Comparison of ENCODE assay signal across 8 cellular contexts in the genomic region with DNA sequence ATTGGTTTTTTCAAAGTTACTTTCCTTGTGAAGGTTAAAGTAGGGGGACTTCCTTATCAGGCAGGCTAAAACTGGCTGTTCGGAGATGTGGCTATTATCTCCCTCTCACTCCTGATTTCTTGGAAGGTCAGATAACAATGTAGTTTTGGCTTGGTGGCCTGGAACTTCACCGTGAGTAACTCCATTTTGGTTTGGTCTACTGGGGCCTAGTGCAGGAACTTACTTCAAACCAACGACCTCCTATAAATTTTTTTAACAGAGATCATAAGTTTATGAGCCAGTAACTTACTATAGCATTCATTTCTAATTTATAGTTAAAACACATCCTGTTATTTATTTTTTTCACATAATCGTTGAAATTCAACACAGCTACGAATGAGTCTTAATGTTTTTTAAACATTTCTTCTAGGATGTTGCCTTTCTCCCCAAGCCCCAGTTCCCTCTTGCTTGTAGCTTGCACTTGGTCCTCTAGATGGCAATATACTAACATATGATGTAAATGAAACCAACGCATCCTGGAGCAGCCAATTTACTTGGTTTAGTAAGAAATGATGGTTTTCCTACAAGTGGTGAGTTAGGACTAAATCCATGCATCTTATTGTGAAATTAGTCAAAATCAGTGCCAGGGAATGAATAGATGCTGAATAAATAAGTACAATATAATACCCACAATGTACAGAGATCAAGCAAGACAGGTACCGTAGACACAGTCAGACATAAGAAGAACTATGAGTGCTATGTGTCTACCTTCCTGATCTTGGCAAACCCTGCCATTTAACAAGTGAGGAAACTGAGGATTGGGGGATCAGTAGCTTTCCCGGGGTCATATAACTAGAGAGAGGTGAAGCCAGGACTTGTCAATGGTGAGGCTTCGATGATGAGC. TPM values are rescaled to one million over a fixed set of nuclear protein-coding genes. Genes with fewer than 3 reads are reported as not detected.
DNase-seq lines count a peak whose midpoint lies in the region; ATAC-seq and TF ChIP-seq lines count a peak whose summit lies in the region.
"Not testable (repeated sequence)": the region's sequence is repeated elsewhere in the genome, so short reads cannot be mapped to it uniquely, and the experiment has no call there.

No MANE protein-coding gene starts in this region.

- H3K9ac ChIP-seq in GM23248, result not testable (repeated sequence)

- H3K79me2 ChIP-seq in GM23248 (ENCODE audit: insufficient read depth), result not testable (repeated sequence)

- not testable (repeated sequence) for H4K20me1 ChIP-seq in GM23248 (ENCODE audit: insufficient read depth)

- WGBS in GM23248 (ENCODE audit: low coverage in 1 of 2, low lambda C conversion rate in 2 of 2, missing lambda C conversion rate in 2 of 2), 2 experiments, result 42 to 43% methylated on average over 9 of the region's 9 CpGs

- not testable (repeated sequence) for H3K9me3 ChIP-seq in GM23248 (ENCODE audit: low read depth); lower lobe of right lung

- not testable (repeated sequence) for H3K4me3 ChIP-seq in GM23248, lower lobe of right lung

- not testable (repeated sequence) for H3K4me2 ChIP-seq in GM23248 (ENCODE audit: unreplicated experiment)

- not testable (repeated sequence) for H3F3A ChIP-seq in GM23248 (ENCODE audit: insufficient read depth)

- TF ChIP-seq CTCF in C4-2B (conservative IDR thresholded peaks at IDR 0.05) (peak; percentile 76), lower lobe of right lung (IDR thresholded peaks at IDR 0.05) (peak; percentile 72)

- ATAC-seq in esophagus mucosa (peak; percentile 63), lower lobe of right lung (peak; percentile 79 to 89)

- DNase-seq in GM23248, result peak; percentile 82
- peak; percentile 5 to 32 for DNase-seq in NCI-H1930 (lab: John Stamatoyannopoulos, UW)
- DNase-seq in SK-MEL-5 (ENCODE audit: low read depth, low spot score), result peak; percentile 80
- peak; percentile 60 for DNase-seq in activated effector memory CD4-positive, alpha-beta T cell treated with anti-CD3 and anti-CD28 coated beads, Interleukin-2, amount 50 U/mL, for 16 hours
- not testable (repeated sequence) for DNase-seq in lower lobe of right lung
- peak in 2 of 3 donors; percentile 1 to 46 for DNase-seq in stimulated activated CD4-positive, alpha-beta T cell treated with anti-CD3 and anti-CD28 coated beads, Interleukin-12 subunit alpha, Interleukin-12 subunit beta, amount 100 ng/mL, for 48 hours (ENCODE audit: low read depth in 2 of 3, low spot score in 1 of 3)

- H3K36me3 ChIP-seq in GM23248 (ENCODE audit: low read depth); lower lobe of right lung: not testable (repeated sequence)

- H3K9me2 ChIP-seq in GM23248 (ENCODE audit: insufficient read depth), result not testable (repeated sequence)

- not testable (repeated sequence) for H2AFZ ChIP-seq in GM23248

- intact Hi-C loops in lower lobe of right lung (cut with DNase I), result not testable (repeated sequence)

- not testable (repeated sequence) for H3K4me1 ChIP-seq in GM23248 (ENCODE audit: insufficient read depth); lower lobe of right lung

- H3K27ac ChIP-seq in C4-2B, GM23248, lower lobe of right lung: not testable (repeated sequence)

- not testable (repeated sequence) for H3K27me3 ChIP-seq in GM23248 (replicated peaks; ENCODE audit: insufficient read depth); lower lobe of right lung (ENCODE audit: low read depth)

- in situ Hi-C loops in GM23248 (cut with MboI); SK-MEL-5 (cut with HindIII; ENCODE audit: low pct_unique_long_range_greater_than_20kb, low sequenced_read_pairs): not testable (repeated sequence)

RNA-seq across cellular contexts. Expression of a gene that starts 35.7 kb away (rescaled TPM):
- total RNA-seq in GM23248 (2014; rRNA removed; shearing (Covaris generic)), result 55.0 and 80.7 TPM in 2 replicates
- 81.9 and 82.0 TPM in 2 replicates for polyA plus RNA-seq in GM23248 (2016; fragmentation: Nextera tagmentation; extraction: Ambion mirVana)
- total RNA-seq in SK-MEL-5 (2014; rRNA removed; shearing (Covaris generic)), result 78.8 and 92.5 TPM in 2 replicates
- polyA plus RNA-seq in SK-MEL-5 (2015; cell fraction: cytosol; rRNA removed), result 42.8 and 46.3 TPM in 2 replicates
- polyA plus RNA-seq in SK-MEL-5 (2015; cell fraction: nucleus; rRNA removed), result 23.3 and 41.8 TPM in 2 replicates
- 24.1 TPM for total RNA-seq in esophagus mucosa
- 36.8 TPM for total RNA-seq in lower lobe of right lung

RNA-seq across cellular contexts. Expression of a gene that starts 41.2 kb away (rescaled TPM):
- total RNA-seq in GM23248 (2014; rRNA removed; shearing (Covaris generic)), result 23.5 and 25.0 TPM in 2 replicates
- 19.4 and 20.6 TPM in 2 replicates for polyA plus RNA-seq in GM23248 (2016; fragmentation: Nextera tagmentation; extraction: Ambion mirVana)
- 61.4 and 63.6 TPM in 2 replicates for total RNA-seq in SK-MEL-5 (2014; rRNA removed; shearing (Covaris generic))
- 33.2 and 36.8 TPM in 2 replicates for polyA plus RNA-seq in SK-MEL-5 (2015; cell fraction: cytosol; rRNA removed)
- polyA plus RNA-seq in SK-MEL-5 (2015; cell fraction: nucleus; rRNA removed), result 26.9 and 27.0 TPM in 2 replicates
- total RNA-seq in esophagus mucosa (28.3 TPM), lower lobe of right lung (23.6 TPM)
